Comparison of ENCODE assay signal across 8 cellular contexts in the genomic region with DNA sequence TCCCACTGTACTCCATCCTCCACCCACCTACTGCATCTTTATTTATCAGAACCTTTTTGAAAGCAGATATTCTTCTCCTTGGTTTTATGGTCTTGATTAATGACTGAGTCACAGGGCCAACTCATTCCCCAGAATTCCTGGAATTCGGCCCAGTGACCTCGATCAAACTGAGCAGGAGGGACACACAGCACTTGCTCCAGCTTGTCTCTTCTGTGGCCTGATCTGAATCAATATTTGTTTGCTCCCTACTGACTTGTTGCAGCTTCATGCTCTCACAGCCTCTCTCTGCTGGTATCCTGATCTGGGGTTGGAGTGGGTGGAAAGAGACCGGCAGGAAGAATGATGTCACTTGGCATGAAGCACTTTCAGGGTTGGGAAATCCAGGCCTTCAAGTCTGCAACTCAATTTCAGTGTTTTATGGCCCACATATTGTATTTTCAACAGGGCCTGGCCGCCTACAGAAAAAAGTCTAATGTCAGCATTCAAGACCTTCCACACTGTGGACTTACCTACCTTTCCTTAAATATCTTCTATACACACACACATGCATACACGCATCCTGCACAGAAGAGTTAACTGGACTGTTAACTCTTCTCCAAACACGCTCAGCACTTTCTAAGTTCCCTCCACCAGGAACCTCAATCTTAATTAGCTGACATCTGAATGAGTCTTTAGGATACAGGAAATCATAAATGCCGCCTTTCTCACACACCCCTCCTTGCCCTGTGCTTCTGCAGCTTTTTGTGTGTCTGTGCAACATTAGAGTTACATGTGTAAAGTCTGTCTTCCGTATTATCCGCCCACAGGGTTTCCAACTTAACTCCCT. TPM values are rescaled to one million over a fixed set of nuclear protein-coding genes. Genes with fewer than 3 reads are reported as not detected.
A peak's percentile ranks its signal among the peaks of the same experiment; 100 is the strongest.
DNase-seq lines count a peak whose midpoint lies in the region; ATAC-seq and TF ChIP-seq lines count a peak whose summit lies in the region.

No MANE protein-coding gene starts in this region.

- H3K4me3 Mint-ChIP-seq in HFFc6, result peak overlapping the region; percentile 100

- DNase-seq in Ammon's horn (ENCODE audit: low spot score) (peak; percentile 78), HFFc6 (peak; percentile 99), SK-MEL-5 (ENCODE audit: low read depth, low spot score) (peak; percentile 74), fibroblast of lung (ENCODE audit: low read depth in 2 of 2) (peak; percentile 98 to 99), OCI-M2 (lab: John Stamatoyannopoulos, UW; ENCODE audit: unreplicated experiment) (no peak)
- no peak for DNase-seq in stimulated activated naive CD4-positive, alpha-beta T cell (lab: John Stamatoyannopoulos, UW)

- H3K9me3 Mint-ChIP-seq in HFFc6, result peaks cover 13% of the 10 kb centered on the region

- peaks cover 83% of the 10 kb centered on the region for H3K36me3 Mint-ChIP-seq in HFFc6 (ENCODE audit: low read depth)

- H3K9ac ChIP-seq in fibroblast of lung (ENCODE audit: insufficient read depth, low read length), result peak overlapping the region; percentile 37
- no peak overlapping the region for H3K9ac ChIP-seq in parathyroid adenoma

- TF ChIP-seq CTCF in HFFc6 (IDR thresholded peaks at IDR 0.05), result no peak
- no peak for TF ChIP-seq CTCF in fibroblast of lung (conservative IDR thresholded peaks at IDR 0.05 in 1 of 2, IDR thresholded peaks at IDR 0.05 in 1 of 2; ENCODE audit: low read depth in 1 of 2, low read length in 2 of 2)
- TF ChIP-seq CTCF in parathyroid adenoma (IDR thresholded peaks at IDR 0.05), result no peak

- H3K4me2 ChIP-seq in fibroblast of lung (ENCODE audit: extremely low read depth, insufficient read depth, low read length) (peak overlapping the region; percentile 88), parathyroid adenoma (ENCODE audit: low read length) (no peak overlapping the region)

- peaks cover 5% of the 10 kb centered on the region for H3K36me3 ChIP-seq in fibroblast of lung (ENCODE audit: control insufficient read depth, insufficient read depth, low read length)
- H3K36me3 ChIP-seq in parathyroid adenoma (ENCODE audit: control insufficient read depth, insufficient read depth, low read length), result no peaks in the 10 kb centered on the region

- H3K9me3 ChIP-seq in fibroblast of lung (ENCODE audit: control insufficient read depth, insufficient read depth, low read depth, low read length), result no peaks in the 10 kb centered on the region
- no peaks in the 10 kb centered on the region for H3K9me3 ChIP-seq in parathyroid adenoma (ENCODE audit: control insufficient read depth, low read length)

- H2AFZ ChIP-seq in fibroblast of lung (ENCODE audit: low read length), result no peak overlapping the region
- no peak overlapping the region for H2AFZ ChIP-seq in parathyroid adenoma

- peak overlapping the region; percentile 99 for H3K27ac Mint-ChIP-seq in HFFc6

- H3K79me2 ChIP-seq in fibroblast of lung (ENCODE audit: control insufficient read depth, insufficient read depth, low read length) (peaks cover 94% of the 10 kb centered on the region), parathyroid adenoma (peaks cover 5% of the 10 kb centered on the region)

- H3K4me1 Mint-ChIP-seq in HFFc6 (ENCODE audit: low read depth), result peaks cover 73% of the 10 kb centered on the region

- in situ Hi-C loops in SK-MEL-5 (cut with HindIII; ENCODE audit: low pct_unique_long_range_greater_than_20kb, low sequenced_read_pairs), result no loop called here

- H3K4me3 ChIP-seq in fibroblast of lung (replicated peaks in 1 of 4; ENCODE audit: control extremely low read depth in 1 of 4, insufficient read depth in 1 of 4, low read depth in 3 of 4, low read length in 4 of 4) (peak overlapping the region; percentile 27 to 94 (median 75)), parathyroid adenoma (ENCODE audit: low read depth, low read length) (no peak overlapping the region)

- ATAC-seq in GM18861 (IDR thresholded peaks at IDR 0.05; ENCODE audit: unreplicated experiment), result no peak

- H3K27ac ChIP-seq in fibroblast of lung (ENCODE audit: insufficient read depth, low read length), result peak overlapping the region; percentile 99
- peak overlapping the region; percentile 53 for H3K27ac ChIP-seq in parathyroid adenoma

- peaks cover 34% of the 10 kb centered on the region for H3K4me1 ChIP-seq in fibroblast of lung (ENCODE audit: control insufficient read depth, extremely low read depth, insufficient read depth, low read length)
- H3K4me1 ChIP-seq in parathyroid adenoma, result peaks cover 13% of the 10 kb centered on the region

- H4K20me1 ChIP-seq in fibroblast of lung (ENCODE audit: control insufficient read depth, extremely low read depth, insufficient read depth, low read length), result peaks cover 9% of the 10 kb centered on the region

- H3K27me3 Mint-ChIP-seq in HFFc6 (ENCODE audit: insufficient read depth), result peaks cover 57% of the 10 kb centered on the region

- no peaks in the 10 kb centered on the region for H3K27me3 ChIP-seq in fibroblast of lung (ENCODE audit: control insufficient read depth, insufficient read depth, low read length)
- H3K27me3 ChIP-seq in parathyroid adenoma (ENCODE audit: control insufficient read depth, insufficient read depth, low read length), result no peaks in the 10 kb centered on the region

RNA-seq across cellular contexts. Expression of a gene that starts 4.6 kb away (rescaled TPM):
- 1,000 to 10,000 TPM; 4,445 to 5,074 (median 4,643) TPM for total RNA-seq in HFFc6 (2021; fragmentation: NEBNext Ultra II Directional; extraction: Animal tissue kit (Norgen Biotek cat#: 25700))
- 397 and 436 TPM in 2 replicates for total RNA-seq in SK-MEL-5 (2014; rRNA removed; shearing (Covaris generic))
- polyA plus RNA-seq in SK-MEL-5 (2015; cell fraction: cytosol; rRNA removed), result 362 and 368 TPM in 2 replicates
- 109 and 130 TPM in 2 replicates for polyA plus RNA-seq in SK-MEL-5 (2015; cell fraction: nucleus; rRNA removed)
- 1,250 and 2,754 TPM in 2 replicates for total RNA-seq in fibroblast of lung
- 4,872 and 6,648 TPM in 2 replicates for polyA plus RNA-seq in fibroblast of lung
- polyA plus RNA-seq in fibroblast of lung (2012), result 3,157 and 3,880 TPM in 2 replicates
- polyA minus RNA-seq in fibroblast of lung (ENCODE audit: low replicate concordance), result 1,485 and 1,743 TPM in 2 replicates

Comparison
In these comparisons a context has a peak if more than half of its experiments do, and no peak if none do; other contexts are left out.
1. DNase-seq: peak in Ammon's horn (single experiment), HFFc6 (single experiment), SK-MEL-5 (single experiment) and fibroblast of lung (2 of 2); none in stimulated activated naive CD4-positive, alpha-beta T cell (0 of 6) and OCI-M2 (single experiment).